ENCODE assay signal across 8 cellular contexts in genomic region chr9:129835860-129836223, GRCh38. TPM values are rescaled to one million over a fixed set of nuclear protein-coding genes. Genes with fewer than 3 reads are reported as not detected.
DNase-seq lines count a peak whose midpoint lies in the region; ATAC-seq lines count a peak whose summit lies in the region.

No MANE protein-coding gene starts in this region.

- intact Hi-C loops in left cardiac atrium (cut with DNase I) (no loop called here), left ventricle myocardium superior (cut with micrococcal nuclease) (no loop called here)
- intact Hi-C loops in activated T-helper 2 cell treated with anti-CD3 and anti-CD28 coated beads, Interferon-gamma antibody, Interleukin-2, Interleukin-4, amounts not matched to agents 10 μg/mL and 5 μg/mL and 100 μg/mL, durations not matched to agents 14 hours and 24 hours and 36 hours (cut with micrococcal nuclease): loop anchor here (1.0 to 5.0 kb wide), 4 partner anchors 12 to 206 kb away; partner anchors contain the start of genes FNBP1, TOR1A and TOR1B

- no peaks in the 10 kb centered on the region for H3K27me3 Mint-ChIP-seq in activated T-helper 2 cell treated with anti-CD3 and anti-CD28 coated beads, Interferon-gamma antibody, Interleukin-2, Interleukin-4, amounts not matched to agents 10 μg/mL and 5 μg/mL and 100 μg/mL, durations not matched to agents 14 hours and 24 hours and 36 hours (ENCODE audit: low read depth)

- H3K4me3 Mint-ChIP-seq in activated T-helper 2 cell treated with anti-CD3 and anti-CD28 coated beads, Interferon-gamma antibody, Interleukin-2, Interleukin-4, amounts not matched to agents 10 μg/mL and 5 μg/mL and 100 μg/mL, durations not matched to agents 14 hours and 24 hours and 36 hours (ENCODE audit: low read depth): peak overlapping the region; percentile 94

- ATAC-seq in left cardiac atrium (peak; percentile 1 to 3), left ventricle myocardium superior (no peak)

- H3K4me1 Mint-ChIP-seq in activated T-helper 2 cell treated with anti-CD3 and anti-CD28 coated beads, Interferon-gamma antibody, Interleukin-2, Interleukin-4, amounts not matched to agents 10 μg/mL and 5 μg/mL and 100 μg/mL, durations not matched to agents 14 hours and 24 hours and 36 hours (ENCODE audit: low read depth): peaks cover 48% of the 10 kb centered on the region

- peak overlapping the region; percentile 68 for H3K27ac ChIP-seq in substantia nigra (ENCODE audit: low read depth, low read length, poor library complexity, severe bottlenecking)

- DNase-seq in left cardiac atrium: no peak
- DNase-seq in left ventricle myocardium superior: no peak
- no peak for DNase-seq in activated T-helper 2 cell treated with anti-CD3 and anti-CD28 coated beads, Interferon-gamma antibody, Interleukin-2, Interleukin-4, amounts not matched to agents 10 μg/mL and 5 μg/mL and 100 μg/mL, durations not matched to agents 14 hours and 24 hours and 36 hours (ENCODE audit: low spot score)
- peak; percentile 41 for DNase-seq in iPS-NIHi11 (ENCODE audit: low spot score)
- DNase-seq in substantia nigra (lab: John Stamatoyannopoulos, UW): peak in 2 of 49 donors; percentile 20 to 43
- no peak for DNase-seq in amniotic stem cell (lab: John Stamatoyannopoulos, UW)
- no peak for DNase-seq in OCI-M2 (lab: John Stamatoyannopoulos, UW; ENCODE audit: unreplicated experiment)
- no peak for DNase-seq in D341Med (ENCODE audit: low spot score)

- no peaks in the 10 kb centered on the region for H3K9me3 Mint-ChIP-seq in activated T-helper 2 cell treated with anti-CD3 and anti-CD28 coated beads, Interferon-gamma antibody, Interleukin-2, Interleukin-4, amounts not matched to agents 10 μg/mL and 5 μg/mL and 100 μg/mL, durations not matched to agents 14 hours and 24 hours and 36 hours

- H3K36me3 Mint-ChIP-seq in activated T-helper 2 cell treated with anti-CD3 and anti-CD28 coated beads, Interferon-gamma antibody, Interleukin-2, Interleukin-4, amounts not matched to agents 10 μg/mL and 5 μg/mL and 100 μg/mL, durations not matched to agents 14 hours and 24 hours and 36 hours (ENCODE audit: low read depth): peaks cover 58% of the 10 kb centered on the region

- H3K27ac Mint-ChIP-seq in activated T-helper 2 cell treated with anti-CD3 and anti-CD28 coated beads, Interferon-gamma antibody, Interleukin-2, Interleukin-4, amounts not matched to agents 10 μg/mL and 5 μg/mL and 100 μg/mL, durations not matched to agents 14 hours and 24 hours and 36 hours: peak overlapping the region; percentile 90

RNA-seq across cellular contexts. Expression of gene USP20, which starts 0.6 kb away (rescaled TPM):
- 10 to 100 TPM; 13.9 to 14.3 TPM for total RNA-seq in left cardiac atrium
- total RNA-seq in left ventricle myocardium superior: 11.6 TPM
- total RNA-seq in activated T-helper 2 cell treated with anti-CD3 and anti-CD28 coated beads, Interferon-gamma antibody, Interleukin-2, Interleukin-4, amounts not matched to agents 10 μg/mL and 5 μg/mL and 100 μg/mL, durations not matched to agents 14 hours and 24 hours and 36 hours: 45.6 and 52.3 TPM in 2 replicates

RNA-seq across cellular contexts. Expression of gene C9orf78, which starts 0.8 kb away (rescaled TPM):
- 10 to 100 TPM; 26.0 to 33.2 TPM for total RNA-seq in left cardiac atrium
- 35.6 TPM for total RNA-seq in left ventricle myocardium superior
- 54.4 and 59.6 TPM in 2 replicates for total RNA-seq in activated T-helper 2 cell treated with anti-CD3 and anti-CD28 coated beads, Interferon-gamma antibody, Interleukin-2, Interleukin-4, amounts not matched to agents 10 μg/mL and 5 μg/mL and 100 μg/mL, durations not matched to agents 14 hours and 24 hours and 36 hours

RNA-seq across cellular contexts. Expression of gene TOR1A, which starts 11.9 kb away (rescaled TPM):
- total RNA-seq in left cardiac atrium (10 to 100 TPM; 16.5 to 21.1 TPM), left ventricle myocardium superior (11.7 TPM)
- 52.5 and 55.8 TPM in 2 replicates for total RNA-seq in activated T-helper 2 cell treated with anti-CD3 and anti-CD28 coated beads, Interferon-gamma antibody, Interleukin-2, Interleukin-4, amounts not matched to agents 10 μg/mL and 5 μg/mL and 100 μg/mL, durations not matched to agents 14 hours and 24 hours and 36 hours

RNA-seq across cellular contexts. Expression of gene TOR1B, which starts 32.9 kb away (rescaled TPM):
- total RNA-seq in left cardiac atrium (10 to 100 TPM; 11.6 to 12.7 TPM), left ventricle myocardium superior (8.7 TPM)
- 23.9 and 25.2 TPM in 2 replicates for total RNA-seq in activated T-helper 2 cell treated with anti-CD3 and anti-CD28 coated beads, Interferon-gamma antibody, Interleukin-2, Interleukin-4, amounts not matched to agents 10 μg/mL and 5 μg/mL and 100 μg/mL, durations not matched to agents 14 hours and 24 hours and 36 hours
